In the genomic region with DNA sequence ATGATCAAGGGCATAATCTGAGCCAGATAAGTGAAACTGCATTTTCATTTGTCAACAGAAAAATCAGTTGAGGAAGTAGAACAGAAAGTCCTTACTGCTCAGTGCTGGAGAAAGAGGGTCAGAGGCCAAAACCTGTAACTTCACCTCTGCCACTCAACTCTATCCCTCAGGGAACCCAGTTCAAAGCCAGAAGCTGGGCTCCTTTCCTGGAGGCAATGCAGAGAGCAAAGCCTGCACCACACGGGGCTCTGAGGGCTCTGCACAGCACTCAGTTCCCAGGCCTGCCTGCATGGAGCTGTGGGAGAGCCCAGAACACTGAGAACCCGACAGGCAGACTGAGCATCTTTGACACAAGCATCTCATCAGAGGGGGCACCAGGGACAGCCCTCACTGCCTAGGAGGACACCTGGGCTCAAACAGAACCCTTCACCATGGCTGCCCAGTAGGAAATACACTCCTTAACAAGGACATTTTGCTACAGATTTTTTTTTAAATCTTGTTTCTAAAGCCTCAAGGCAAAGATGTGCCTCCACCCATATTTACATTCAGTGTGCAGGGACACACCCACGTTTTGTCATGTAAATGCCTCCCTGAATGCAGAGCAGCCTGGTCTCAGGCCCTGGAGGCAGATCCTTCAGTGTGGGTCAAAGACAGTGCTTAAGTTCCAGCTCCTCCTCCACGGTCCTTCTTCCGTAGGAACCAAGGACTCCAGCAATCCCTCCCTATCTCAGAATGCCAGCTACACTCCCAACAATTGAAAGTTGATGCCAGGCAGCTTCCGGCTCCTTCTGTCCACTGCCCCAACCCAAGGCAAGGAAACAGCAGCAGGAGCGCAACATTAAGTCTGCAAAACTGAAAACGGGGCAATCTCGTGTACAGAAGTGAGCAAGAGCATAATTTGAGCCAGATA, we compare ENCODE assay signal across 1 cellular context.
TF ChIP-seq lines count a peak whose summit lies in the region.

No MANE protein-coding gene starts in this region.

TF ChIP-seq in SK-N-SH, 30 proteins besides CTCF, POLR2A, EP300 and RAD21 (continued from another document):
- TF ChIP-seq, protein P1, sequence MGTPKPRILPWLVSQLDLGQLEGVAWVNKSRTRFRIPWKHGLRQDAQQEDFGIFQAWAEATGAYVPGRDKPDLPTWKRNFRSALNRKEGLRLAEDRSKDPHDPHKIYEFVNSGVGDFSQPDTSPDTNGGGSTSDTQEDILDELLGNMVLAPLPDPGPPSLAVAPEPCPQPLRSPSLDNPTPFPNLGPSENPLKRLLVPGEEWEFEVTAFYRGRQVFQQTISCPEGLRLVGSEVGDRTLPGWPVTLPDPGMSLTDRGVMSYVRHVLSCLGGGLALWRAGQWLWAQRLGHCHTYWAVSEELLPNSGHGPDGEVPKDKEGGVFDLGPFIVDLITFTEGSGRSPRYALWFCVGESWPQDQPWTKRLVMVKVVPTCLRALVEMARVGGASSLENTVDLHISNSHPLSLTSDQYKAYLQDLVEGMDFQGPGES (IDR thresholded peaks at IDR 0.05; ENCODE audit: low read depth, low read length) = no peak
- TF ChIP-seq, protein P2, sequence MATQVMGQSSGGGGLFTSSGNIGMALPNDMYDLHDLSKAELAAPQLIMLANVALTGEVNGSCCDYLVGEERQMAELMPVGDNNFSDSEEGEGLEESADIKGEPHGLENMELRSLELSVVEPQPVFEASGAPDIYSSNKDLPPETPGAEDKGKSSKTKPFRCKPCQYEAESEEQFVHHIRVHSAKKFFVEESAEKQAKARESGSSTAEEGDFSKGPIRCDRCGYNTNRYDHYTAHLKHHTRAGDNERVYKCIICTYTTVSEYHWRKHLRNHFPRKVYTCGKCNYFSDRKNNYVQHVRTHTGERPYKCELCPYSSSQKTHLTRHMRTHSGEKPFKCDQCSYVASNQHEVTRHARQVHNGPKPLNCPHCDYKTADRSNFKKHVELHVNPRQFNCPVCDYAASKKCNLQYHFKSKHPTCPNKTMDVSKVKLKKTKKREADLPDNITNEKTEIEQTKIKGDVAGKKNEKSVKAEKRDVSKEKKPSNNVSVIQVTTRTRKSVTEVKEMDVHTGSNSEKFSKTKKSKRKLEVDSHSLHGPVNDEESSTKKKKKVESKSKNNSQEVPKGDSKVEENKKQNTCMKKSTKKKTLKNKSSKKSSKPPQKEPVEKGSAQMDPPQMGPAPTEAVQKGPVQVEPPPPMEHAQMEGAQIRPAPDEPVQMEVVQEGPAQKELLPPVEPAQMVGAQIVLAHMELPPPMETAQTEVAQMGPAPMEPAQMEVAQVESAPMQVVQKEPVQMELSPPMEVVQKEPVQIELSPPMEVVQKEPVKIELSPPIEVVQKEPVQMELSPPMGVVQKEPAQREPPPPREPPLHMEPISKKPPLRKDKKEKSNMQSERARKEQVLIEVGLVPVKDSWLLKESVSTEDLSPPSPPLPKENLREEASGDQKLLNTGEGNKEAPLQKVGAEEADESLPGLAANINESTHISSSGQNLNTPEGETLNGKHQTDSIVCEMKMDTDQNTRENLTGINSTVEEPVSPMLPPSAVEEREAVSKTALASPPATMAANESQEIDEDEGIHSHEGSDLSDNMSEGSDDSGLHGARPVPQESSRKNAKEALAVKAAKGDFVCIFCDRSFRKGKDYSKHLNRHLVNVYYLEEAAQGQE (IDR thresholded peaks at IDR 0.05; ENCODE audit: low read depth, low read length) = no peak
